19 cellular contexts compared by ENCODE assay signal in the genomic region with DNA sequence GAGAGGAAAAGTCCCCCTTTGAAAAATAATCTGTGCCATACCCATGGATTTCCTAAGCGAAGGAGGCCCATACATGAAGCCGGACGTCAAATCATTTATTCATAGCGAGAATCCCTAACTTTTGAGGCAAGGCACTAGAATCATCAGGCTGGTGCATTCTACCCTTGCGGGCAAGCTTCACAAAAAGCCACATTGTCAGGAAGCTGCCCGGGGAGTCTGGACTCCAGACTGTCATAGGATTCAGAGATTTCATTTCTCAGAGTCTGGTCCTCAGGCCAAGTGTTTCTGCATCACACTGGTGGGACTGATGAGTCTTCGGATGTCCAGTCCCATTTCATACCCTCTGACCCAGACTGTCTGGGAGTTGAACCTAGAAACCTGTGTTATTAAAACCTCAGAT. TPM values are rescaled to one million over a fixed set of nuclear protein-coding genes. Genes with fewer than 3 reads are reported as not detected.
A peak's percentile ranks its signal among the peaks of the same experiment; 100 is the strongest.
DNase-seq lines count a peak whose midpoint lies in the region; ATAC-seq and TF ChIP-seq lines count a peak whose summit lies in the region.
"Had no signal": no experiment of that assay in that cellular context is flagged by ENCODE, and none has a peak within 500 bp of the region (broad histone marks: within the 10 kb centered on the region; RNA-seq: fewer than 3 reads in every experiment).

No MANE protein-coding gene starts in this region.

- TF ChIP-seq EP300 in esophagus muscularis mucosa (IDR thresholded peaks at IDR 0.05), result no peak

- H3K27ac Mint-ChIP-seq in activated CD4-positive, alpha-beta T cell treated with anti-CD3 and anti-CD28 coated beads, Interleukin-2, amount 10 ng/mL, durations not matched to agents 24 days and 14 days, result no peak overlapping the region
- no peak overlapping the region for H3K27ac Mint-ChIP-seq in osteocyte (ENCODE audit: unreplicated experiment)
- H3K27ac Mint-ChIP-seq: B cell; CD4-positive, alpha-beta T cell; CD8-positive, alpha-beta T cell had no signal

- no peaks in the 10 kb centered on the region for H3K4me1 Mint-ChIP-seq in activated CD4-positive, alpha-beta T cell treated with anti-CD3 and anti-CD28 coated beads, Interleukin-2, amount 10 ng/mL, durations not matched to agents 24 days and 14 days
- no peaks in the 10 kb centered on the region for H3K4me1 Mint-ChIP-seq in osteocyte (ENCODE audit: unreplicated experiment)
- H3K4me1 Mint-ChIP-seq: B cell had no signal

- no peak for ATAC-seq in HG03439 (IDR thresholded peaks at IDR 0.05; ENCODE audit: unreplicated experiment)
- ATAC-seq: A549; CD8-positive, alpha-beta T cell had no signal

- H3K36me3 ChIP-seq in esophagus muscularis mucosa, result no peaks in the 10 kb centered on the region
- H3K36me3 ChIP-seq: BLaER1 treated with 17β-estradiol and CSF1 and Interleukin-3, amounts not matched to agents 10 nM and 100 nM had no signal

- H3K4me3 Mint-ChIP-seq in activated CD4-positive, alpha-beta T cell treated with anti-CD3 and anti-CD28 coated beads, Interleukin-2, amount 10 ng/mL, durations not matched to agents 24 days and 14 days, result no peak overlapping the region
- no peak overlapping the region for H3K4me3 Mint-ChIP-seq in osteocyte (ENCODE audit: unreplicated experiment)
- H3K4me3 Mint-ChIP-seq: B cell; CD4-positive, alpha-beta T cell; CD8-positive, alpha-beta T cell had no signal

- TF ChIP-seq CTCF in esophagus muscularis mucosa (IDR thresholded peaks at IDR 0.05) (no peak), osteocyte (IDR thresholded peaks at IDR 0.05) (no peak)

- no peak overlapping the region for H3K27ac ChIP-seq in esophagus muscularis mucosa (replicated peaks in 1 of 4)
- H3K27ac ChIP-seq: 22Rv1; A549; BLaER1 treated with 17β-estradiol and CSF1 and Interleukin-3, amounts not matched to agents 10 nM and 100 nM; C4-2B had no signal

- no peak overlapping the region for H3K4me3 ChIP-seq in esophagus muscularis mucosa
- H3K4me3 ChIP-seq: A549; BLaER1 treated with 17β-estradiol and CSF1 and Interleukin-3, amounts not matched to agents 10 nM and 100 nM had no signal

- peaks cover 24% of the 10 kb centered on the region for H3K27me3 Mint-ChIP-seq in activated CD4-positive, alpha-beta T cell treated with anti-CD3 and anti-CD28 coated beads, Interleukin-2, amount 10 ng/mL, durations not matched to agents 24 days and 14 days
- peaks cover 29% of the 10 kb centered on the region for H3K27me3 Mint-ChIP-seq in osteocyte (ENCODE audit: unreplicated experiment)

- no peaks in the 10 kb centered on the region for H3K36me3 Mint-ChIP-seq in activated CD4-positive, alpha-beta T cell treated with anti-CD3 and anti-CD28 coated beads, Interleukin-2, amount 10 ng/mL, durations not matched to agents 24 days and 14 days (ENCODE audit: low read depth)
- no peaks in the 10 kb centered on the region for H3K36me3 Mint-ChIP-seq in osteocyte (ENCODE audit: unreplicated experiment)
- H3K36me3 Mint-ChIP-seq: CD8-positive, alpha-beta T cell had no signal

- TF ChIP-seq POLR2A in esophagus muscularis mucosa (IDR thresholded peaks at IDR 0.05; ENCODE audit: low read depth), result no peak

- no peaks in the 10 kb centered on the region for H3K9me3 Mint-ChIP-seq in activated CD4-positive, alpha-beta T cell treated with anti-CD3 and anti-CD28 coated beads, Interleukin-2, amount 10 ng/mL, durations not matched to agents 24 days and 14 days
- no peaks in the 10 kb centered on the region for H3K9me3 Mint-ChIP-seq in osteocyte (ENCODE audit: unreplicated experiment)
- H3K9me3 Mint-ChIP-seq: CD4-positive, alpha-beta T cell; CD8-positive, alpha-beta T cell had no signal

- WGBS in esophagus muscularis mucosa, result 73% methylated on average over 6 of the region's 7 CpGs

- DNase-seq in activated CD4-positive, alpha-beta T cell treated with anti-CD3 and anti-CD28 coated beads, Interleukin-2, amount 10 ng/mL, durations not matched to agents 24 days and 14 days, result peak; percentile 43
- DNase-seq in activated CD4-positive, alpha-beta T cell treated with anti-CD3 and anti-CD28 coated beads for 48 hours, result no peak
- DNase-seq in esophagus muscularis mucosa (ENCODE audit: extremely low spot score) (peak; percentile 26), osteocyte (ENCODE audit: extremely low spot score, unreplicated experiment) (peak; percentile 32), medulla oblongata (ENCODE audit: extremely low spot score) (no peak)
- DNase-seq: AML-193; Caco-2; Calu3; CD4-positive, alpha-beta T cell; CD8-positive, alpha-beta T cell; DMS79 treated with DMSO at 0.1 percent for 48 hours; GF-D8 had no signal

- H3K4me1 ChIP-seq in esophagus muscularis mucosa, result no peaks in the 10 kb centered on the region
- H3K4me1 ChIP-seq: A549, Caco-2 had no signal

- peaks cover 0 to 16% (median 0%) of the 10 kb centered on the region in 4 donors for H3K27me3 ChIP-seq in esophagus muscularis mucosa
- H3K27me3 ChIP-seq: BLaER1 treated with 17β-estradiol and CSF1 and Interleukin-3, amounts not matched to agents 10 nM and 100 nM had no signal

- no peaks in the 10 kb centered on the region for H3K9me3 ChIP-seq in esophagus muscularis mucosa
- H3K9me3 ChIP-seq: A549; BLaER1 treated with 17β-estradiol and CSF1 and Interleukin-3, amounts not matched to agents 10 nM and 100 nM; Caco-2 had no signal

- intact Hi-C loops in activated CD4-positive, alpha-beta T cell treated with anti-CD3 and anti-CD28 coated beads, Interleukin-2, amount 10 ng/mL, durations not matched to agents 24 days and 14 days (cut with micrococcal nuclease), result no loop called here
- intact Hi-C loops in esophagus muscularis mucosa (cut with DNase I), result no loop called here

RNA-seq across cellular contexts. Expression of a gene that starts 8.9 kb away (rescaled TPM):
- total RNA-seq in activated CD4-positive, alpha-beta T cell treated with anti-CD3 and anti-CD28 coated beads, Interleukin-2, amount 10 ng/mL, durations not matched to agents 24 days and 14 days, result 0.07 and 0.12 TPM in 2 replicates
- total RNA-seq in esophagus muscularis mucosa (not detected), osteocyte (not detected in 2 replicates)
- total RNA-seq: CD4-positive, alpha-beta T cell; CD8-positive, alpha-beta T cell had no signal

RNA-seq across cellular contexts. Expression of a gene that starts 59.0 kb away (rescaled TPM):
- 15.0 and 16.9 TPM in 2 replicates for total RNA-seq in activated CD4-positive, alpha-beta T cell treated with anti-CD3 and anti-CD28 coated beads, Interleukin-2, amount 10 ng/mL, durations not matched to agents 24 days and 14 days
- total RNA-seq in esophagus muscularis mucosa, result 10 to 100 TPM in 1 of 4 donors, under 1 TPM in 3; 0.42 to 11.3 (median 0.58) TPM
- not detected in 2 replicates for total RNA-seq in osteocyte
- total RNA-seq: A172, Caco-2, Calu3 had no signal

Comparison
In these comparisons a context has a peak if more than half of its experiments do, and no peak if none do; other contexts are left out.
1. DNase-seq: peak in activated CD4-positive, alpha-beta T cell treated with anti-CD3 and anti-CD28 coated beads, Interleukin-2, amount 10 ng/mL, durations not matched to agents 24 days and 14 days (single experiment), esophagus muscularis mucosa (single experiment) and osteocyte (single experiment); none in activated CD4-positive, alpha-beta T cell treated with anti-CD3 and anti-CD28 coated beads for 48 hours (single experiment) and medulla oblongata (single experiment).